1 cellular context compared by ENCODE assay signal in genomic region chr11:783581-784015, GRCh38.
A peak's percentile ranks its signal among the peaks of the same experiment; 100 is the strongest.
TF ChIP-seq lines count a peak whose summit lies in the region.

No MANE protein-coding gene starts in this region.

TF ChIP-seq in HepG2, 621 proteins besides CTCF, POLR2A, EP300 and RAD21:
- TF ChIP-seq ZNF577 (CRISPR knock-in tag; IDR thresholded peaks at IDR 0.05; ENCODE audit: borderline replicate concordance, low read depth) (no peak), BRD4 (CRISPR knock-in tag; IDR thresholded peaks at IDR 0.05) (no peak), SATB2 (CRISPR knock-in tag; IDR thresholded peaks at IDR 0.05) (no peak), TGIF2 (CRISPR knock-in tag; IDR thresholded peaks at IDR 0.05) (no peak), AGO2 (optimal IDR thresholded peaks at IDR 0.05; ENCODE audit: low read depth, low read length) (peak; percentile 66)
